Comparison of ENCODE assay signal across 22 cellular contexts in the genomic region with DNA sequence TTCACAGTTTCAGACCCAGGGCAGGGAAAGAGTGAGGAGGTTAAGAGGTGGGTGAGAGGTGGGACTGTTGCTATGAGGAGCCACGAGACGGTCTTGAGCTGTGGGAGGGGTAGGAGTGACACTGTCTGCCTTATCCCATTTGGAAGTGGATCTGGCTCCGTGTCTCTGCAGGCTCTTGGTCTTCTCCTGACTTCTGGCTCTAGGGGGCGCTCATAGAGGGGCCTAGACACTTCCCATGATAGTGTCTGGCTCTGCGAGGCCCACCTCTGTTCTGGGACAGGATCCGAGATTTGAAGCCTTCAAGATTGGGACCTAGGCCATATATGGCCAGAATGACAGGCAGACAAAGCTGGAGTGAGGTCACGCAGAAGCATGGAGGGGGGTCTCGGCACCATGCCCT.
A peak's percentile ranks its signal among the peaks of the same experiment; 100 is the strongest.
DNase-seq lines count a peak whose midpoint lies in the region; ATAC-seq and TF ChIP-seq lines count a peak whose summit lies in the region.
"Had no signal": no experiment of that assay in that cellular context is flagged by ENCODE, and none has a peak within 500 bp of the region (broad histone marks: within the 10 kb centered on the region; RNA-seq: fewer than 3 reads in every experiment).

No MANE protein-coding gene starts in this region.

- no peaks in the 10 kb centered on the region for H4K20me1 ChIP-seq in SK-N-SH (ENCODE audit: insufficient read depth)
- H4K20me1 ChIP-seq: BLaER1 treated with 17β-estradiol and CSF1 and Interleukin-3, amounts not matched to agents 10 nM and 100 nM had no signal

- no peaks in the 10 kb centered on the region for H3K9me3 ChIP-seq in SK-N-SH
- H3K9me3 ChIP-seq: neutrophil had no signal

- H3K27ac ChIP-seq in SK-N-SH (ENCODE audit: low read depth in 2 of 2, low read length in 1 of 2) = no peak overlapping the region
- H3K27ac ChIP-seq: A549; BLaER1 treated with 17β-estradiol and CSF1 and Interleukin-3, amounts not matched to agents 10 nM and 100 nM; breast epithelium; lower lobe of right lung; neutrophil; spleen had no signal

- WGBS in SK-N-SH (ENCODE audit: low lambda C conversion rate) = 25% methylated on average over 4 of the region's 8 CpGs

- no peaks in the 10 kb centered on the region; the same call in none of the 2 replicates for H3K27me3 Mint-ChIP-seq in WTC11 (ENCODE audit: low read depth)
- H3K27me3 Mint-ChIP-seq: activated CD4-positive, alpha-beta T cell treated with anti-CD3 and anti-CD28 coated beads, Interleukin-2, amount 10 ng/mL, durations not matched to agents 24 days and 14 days; dendritic cell treated with granulocyte-macrophage colony-stimulating factor and Interleukin-4, amounts not matched to agents 40 ng/mL and 50 ng/mL, for 4 days had no signal

- TF ChIP-seq RAD21 in SK-N-SH (IDR thresholded peaks at IDR 0.05; ENCODE audit: low read length) = peak; percentile 8; the same call in 1 of the 2 replicates

- TF ChIP-seq EP300 in SK-N-SH (IDR thresholded peaks at IDR 0.05; ENCODE audit: borderline replicate concordance in 1 of 2, low read depth in 1 of 2, low read length in 1 of 2) = no peak

- no peak for TF ChIP-seq CTCF in SK-N-SH (IDR thresholded peaks at IDR 0.05)
- peak; percentile 34 for TF ChIP-seq CTCF in HFF-Myc (IDR thresholded peaks at IDR 0.05; ENCODE audit: low read depth, low read length, missing control alignments)
- peak; percentile 40; the same call in 1 of the 2 replicates for TF ChIP-seq CTCF in WTC11 (IDR thresholded peaks at IDR 0.05)
- TF ChIP-seq CTCF in retinal pigment epithelial cell (conservative IDR thresholded peaks at IDR 0.05; ENCODE audit: low read depth, low read length) = peak; percentile 9

- H3K4me1 ChIP-seq in SK-N-SH (ENCODE audit: control insufficient read depth in 1 of 2, insufficient read depth in 2 of 2, low read depth in 1 of 2, low read length in 1 of 2) = no peaks in the 10 kb centered on the region
- H3K4me1 ChIP-seq: A549, breast epithelium, lower lobe of right lung, spleen had no signal

- no peak overlapping the region for H3K4me3 Mint-ChIP-seq in WTC11
- H3K4me3 Mint-ChIP-seq: activated CD4-positive, alpha-beta T cell treated with anti-CD3 and anti-CD28 coated beads, Interleukin-2, amount 10 ng/mL, durations not matched to agents 24 days and 14 days; dendritic cell treated with granulocyte-macrophage colony-stimulating factor and Interleukin-4, amounts not matched to agents 40 ng/mL and 50 ng/mL, for 4 days had no signal

- H3K9me3 Mint-ChIP-seq in WTC11 = peaks cover 16% of the 10 kb centered on the region

- no peak overlapping the region for H3K4me2 ChIP-seq in SK-N-SH
- H3K4me2 ChIP-seq: A549; BLaER1 treated with 17β-estradiol and CSF1 and Interleukin-3, amounts not matched to agents 10 nM and 100 nM had no signal

- POLR2A ChIA-PET in SK-N-SH (lab: Yijun Ruan, JAX) = no interaction called here
- POLR2A ChIA-PET in WTC11 (lab: Charles Lee) = no interaction called here

- no peaks in the 10 kb centered on the region for H3K36me3 ChIP-seq in SK-N-SH (replicated peaks in 1 of 2; ENCODE audit: control insufficient read depth in 1 of 2, insufficient read depth in 2 of 2, low read length in 1 of 2)
- H3K36me3 ChIP-seq: BLaER1 treated with 17β-estradiol and CSF1 and Interleukin-3, amounts not matched to agents 10 nM and 100 nM; breast epithelium; lower lobe of right lung; neutrophil; spleen had no signal

- no peaks in the 10 kb centered on the region for H3K27me3 ChIP-seq in SK-N-SH (ENCODE audit: insufficient read depth)
- H3K27me3 ChIP-seq: BLaER1 treated with 17β-estradiol and CSF1 and Interleukin-3, amounts not matched to agents 10 nM and 100 nM; breast epithelium had no signal

- ATAC-seq in SK-N-SH treated with all-trans-retinoic acid at 6 μM for 48 hours = no peak
- peak; percentile 92 for ATAC-seq in WTC11
- no peak for ATAC-seq in GM18907 (IDR thresholded peaks at IDR 0.05; ENCODE audit: unreplicated experiment)
- ATAC-seq in GM21786 (IDR thresholded peaks at IDR 0.05; ENCODE audit: unreplicated experiment) = no peak
- ATAC-seq: A549, lower lobe of right lung had no signal

- H2AFZ ChIP-seq in SK-N-SH (ENCODE audit: low read depth) = no peak overlapping the region

- no peak overlapping the region for H3K27ac Mint-ChIP-seq in WTC11
- H3K27ac Mint-ChIP-seq: activated CD4-positive, alpha-beta T cell treated with anti-CD3 and anti-CD28 coated beads, Interleukin-2, amount 10 ng/mL, durations not matched to agents 24 days and 14 days; dendritic cell treated with granulocyte-macrophage colony-stimulating factor and Interleukin-4, amounts not matched to agents 40 ng/mL and 50 ng/mL, for 4 days had no signal

- no peaks in the 10 kb centered on the region for H3F3A ChIP-seq in SK-N-SH (replicated peaks; ENCODE audit: insufficient read depth)

- CTCF ChIA-PET in SK-N-SH (lab: Yijun Ruan, JAX) = interaction anchor here (0.5 to 3.0 kb wide), 6 partner anchors 8 to 219 kb away, joined by 3 to 12 read pairs (median 6); no protein-coding TSS in a partner anchor
- CTCF ChIA-PET in WTC11 (lab: Charles Lee) = interaction anchor here (0.6 to 3.6 kb wide), 23 partner anchors 9 to 298 kb away, joined by 3 to 39 read pairs (median 4); no protein-coding TSS in a partner anchor

- H3K4me1 Mint-ChIP-seq in WTC11 = no peaks in the 10 kb centered on the region
- H3K4me1 Mint-ChIP-seq: activated CD4-positive, alpha-beta T cell treated with anti-CD3 and anti-CD28 coated beads, Interleukin-2, amount 10 ng/mL, durations not matched to agents 24 days and 14 days had no signal

- no peak overlapping the region for H3K9ac ChIP-seq in SK-N-SH
- H3K9ac ChIP-seq: BLaER1 treated with 17β-estradiol and CSF1 and Interleukin-3, amounts not matched to agents 10 nM and 100 nM had no signal

- no peak for DNase-seq in SK-N-SH
- DNase-seq in HFF-Myc (ENCODE audit: extremely low read depth, low read depth) = no peak
- peak; percentile 66 for DNase-seq in WTC11 (ENCODE audit: low spot score)
- no peak for DNase-seq in retinal pigment epithelial cell (ENCODE audit: low read depth)
- DNase-seq in stimulated activated CD4-positive, alpha-beta T cell treated with anti-CD3 and anti-CD28 coated beads, Interleukin-2, amount 100 ng/mL, for 24 hours = no peak
- DNase-seq: activated CD4-positive, alpha-beta T cell treated with anti-CD3 and anti-CD28 coated beads, Interleukin-2, amount 10 ng/mL, durations not matched to agents 24 days and 14 days; activated CD8-positive, alpha-beta memory T cell treated with anti-CD3 and anti-CD28 coated beads, Interleukin-2, amount 50 U/mL, for 4 hours; activated gamma-delta T cell; GDM1; islet precursor cell; lower lobe of right lung; NCI-H1417 treated with DMSO at 0.1 percent for 48 hours; NCI-H2107; spleen had no signal

- H3K79me2 ChIP-seq in SK-N-SH (ENCODE audit: insufficient read depth) = no peaks in the 10 kb centered on the region

- H3K36me3 Mint-ChIP-seq in WTC11 = peaks cover 10% of the 10 kb centered on the region; the same call in 1 of the 2 replicates

- H3K4me3 ChIP-seq in SK-N-SH (ENCODE audit: low read depth in 2 of 2, low read length in 1 of 2) = no peak overlapping the region
- no peak overlapping the region for H3K4me3 ChIP-seq in HFF-Myc (replicated peaks; ENCODE audit: low read depth, low read length)
- H3K4me3 ChIP-seq in retinal pigment epithelial cell (ENCODE audit: low read length) = no peak overlapping the region
- H3K4me3 ChIP-seq: A549; BLaER1 treated with 17β-estradiol and CSF1 and Interleukin-3, amounts not matched to agents 10 nM and 100 nM; breast epithelium; lower lobe of right lung; spleen had no signal

- H3K9me2 ChIP-seq in SK-N-SH = no peaks in the 10 kb centered on the region

TF ChIP-seq in SK-N-SH, 30 proteins besides CTCF, POLR2A, EP300 and RAD21 (continues in another document):
- TF ChIP-seq POLR2AphosphoS5 (IDR thresholded peaks at IDR 0.05; ENCODE audit: low read depth, low read length) = no peak

TF ChIP-seq in SK-N-SH treated with all-trans-retinoic acid at 6 μM for 48 hours, 23 proteins besides CTCF, POLR2A, EP300 and RAD21 (continues in another document):
- TF ChIP-seq ZFP30 (CRISPR knock-in tag; IDR thresholded peaks at IDR 0.05) (no peak), GLIS3 (CRISPR knock-in tag; IDR thresholded peaks at IDR 0.05) (no peak)
- TF ChIP-seq, protein P1, sequence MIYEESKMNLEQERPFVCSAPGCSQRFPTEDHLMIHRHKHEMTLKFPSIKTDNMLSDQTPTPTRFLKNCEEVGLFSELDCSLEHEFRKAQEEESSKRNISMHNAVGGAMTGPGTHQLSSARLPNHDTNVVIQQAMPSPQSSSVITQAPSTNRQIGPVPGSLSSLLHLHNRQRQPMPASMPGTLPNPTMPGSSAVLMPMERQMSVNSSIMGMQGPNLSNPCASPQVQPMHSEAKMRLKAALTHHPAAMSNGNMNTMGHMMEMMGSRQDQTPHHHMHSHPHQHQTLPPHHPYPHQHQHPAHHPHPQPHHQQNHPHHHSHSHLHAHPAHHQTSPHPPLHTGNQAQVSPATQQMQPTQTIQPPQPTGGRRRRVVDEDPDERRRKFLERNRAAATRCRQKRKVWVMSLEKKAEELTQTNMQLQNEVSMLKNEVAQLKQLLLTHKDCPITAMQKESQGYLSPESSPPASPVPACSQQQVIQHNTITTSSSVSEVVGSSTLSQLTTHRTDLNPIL (CRISPR knock-in tag; IDR thresholded peaks at IDR 0.05; ENCODE audit: low read depth) = no peak

TF ChIP-seq in WTC11, 78 proteins besides CTCF, POLR2A, EP300 and RAD21:
- TF ChIP-seq PRRX2 (CRISPR knock-in tag; IDR thresholded peaks at IDR 0.05) (no peak), IRF2 (CRISPR knock-in tag; IDR thresholded peaks at IDR 0.05; ENCODE audit: borderline replicate concordance, low read depth) (no peak), RELA (CRISPR knock-in tag; IDR thresholded peaks at IDR 0.05; ENCODE audit: borderline replicate concordance) (no peak), ZNF121 (CRISPR knock-in tag; IDR thresholded peaks at IDR 0.05) (peak; percentile 21; the same call in 1 of the 2 replicates)

Comparison
In these comparisons a context has a peak if more than half of its experiments do, and no peak if none do; other contexts are left out.
1. Of the 6 proteins assayed by ChIP-seq in both WTC11 and SK-N-SH: peak only in WTC11: CTCF; only in SK-N-SH: none; in both: none; in neither: 5.